In genomic region chr10:98170249-98171117, GRCh38 we compare ENCODE assay signal across 8 cellular contexts. TPM values are rescaled to one million over a fixed set of nuclear protein-coding genes. Genes with fewer than 3 reads are reported as not detected.
DNase-seq lines count a peak whose midpoint lies in the region; ATAC-seq and TF ChIP-seq lines count a peak whose summit lies in the region.

No MANE protein-coding gene starts in this region.

- TF ChIP-seq CTCF in thyroid gland (IDR thresholded peaks at IDR 0.05) = peak; percentile 69 to 80 (median 76)

- H3K9me3 ChIP-seq in thyroid gland = no peaks in the 10 kb centered on the region

- 46 to 50% methylated on average over 3 of the region's 3 CpGs for WGBS in thyroid gland, 2 donors

- ATAC-seq in Right ventricle myocardium superior (ENCODE audit: poor library complexity) (peak; percentile 73), Right ventricle myocardium inferior (no peak), HG02798 (IDR thresholded peaks at IDR 0.05; ENCODE audit: poor library complexity, unreplicated experiment) (peak; percentile 61), HG03097 (IDR thresholded peaks at IDR 0.05; ENCODE audit: low FRiP score, unreplicated experiment) (no peak)
- ATAC-seq in central memory CD8-positive, alpha-beta T cell (replicated peaks; ENCODE audit: extremely low read depth, poor library complexity, severe bottlenecking) = no peak

- H3K36me3 Mint-ChIP-seq in central memory CD8-positive, alpha-beta T cell (ENCODE audit: insufficient read depth) = peaks cover 12% of the 10 kb centered on the region

- intact Hi-C loops in Right ventricle myocardium superior (cut with DNase I) (loop anchor here (5.0 kb wide), 1 partner anchor 137 kb away; no protein-coding TSS in a partner anchor), Right ventricle myocardium inferior (cut with DNase I) (no loop called here), thyroid gland (cut with DNase I) (loop anchor here (5.0 kb wide), 1 partner anchor 137 kb away; no protein-coding TSS in a partner anchor)

- H3K4me1 Mint-ChIP-seq in central memory CD8-positive, alpha-beta T cell = peaks cover 63% of the 10 kb centered on the region

- H3K4me3 ChIP-seq in thyroid gland (replicated peaks in 1 of 3) = no peak overlapping the region

- H3K4me3 Mint-ChIP-seq in central memory CD8-positive, alpha-beta T cell = no peak overlapping the region

- no peak for TF ChIP-seq POLR2A in thyroid gland (IDR thresholded peaks at IDR 0.05)

- no peak overlapping the region for H3K27ac ChIP-seq in thyroid gland

- no peaks in the 10 kb centered on the region for H3K36me3 ChIP-seq in thyroid gland

- H3K4me1 ChIP-seq in thyroid gland = peaks cover 0 to 4% of the 10 kb centered on the region in 2 donors

- no peak for DNase-seq in Right ventricle myocardium superior
- no peak for DNase-seq in Right ventricle myocardium inferior (ENCODE audit: missing footprints)
- DNase-seq in OCI-M2 (lab: John Stamatoyannopoulos, UW; ENCODE audit: unreplicated experiment) = peak; percentile 34
- DNase-seq in central memory CD8-positive, alpha-beta T cell (ENCODE audit: low spot score in 2 of 2) = no peak
- peak; percentile 82 for DNase-seq in left kidney (ENCODE audit: low read depth, low spot score)
- peak; percentile 48 to 49 for DNase-seq in thyroid gland

- H3K27me3 Mint-ChIP-seq in central memory CD8-positive, alpha-beta T cell = no peaks in the 10 kb centered on the region

- no peaks in the 10 kb centered on the region for H3K9me3 Mint-ChIP-seq in central memory CD8-positive, alpha-beta T cell

- no peaks in the 10 kb centered on the region for H3K27me3 ChIP-seq in thyroid gland

- peak overlapping the region; percentile 52 for H3K27ac Mint-ChIP-seq in central memory CD8-positive, alpha-beta T cell (ENCODE audit: low read depth)

RNA-seq across cellular contexts. Expression of gene R3HCC1L, which starts 36.0 kb away (rescaled TPM):
- total RNA-seq in Right ventricle myocardium superior (4.9 TPM), Right ventricle myocardium inferior (5.9 TPM), thyroid gland (10 to 100 TPM; 15.9 to 20.3 (median 18.6) TPM)

Comparison
In these comparisons a context has a peak if more than half of its experiments do, and no peak if none do; other contexts are left out.
1. ATAC-seq: peak in Right ventricle myocardium superior (single experiment) and HG02798 (single experiment); none in Right ventricle myocardium inferior (single experiment), central memory CD8-positive, alpha-beta T cell (single experiment) and HG03097 (single experiment).
2. DNase-seq: peak in OCI-M2 (single experiment), left kidney (single experiment) and thyroid gland (2 of 2); none in Right ventricle myocardium superior (single experiment), Right ventricle myocardium inferior (single experiment) and central memory CD8-positive, alpha-beta T cell (0 of 2).